24 cellular contexts compared by ENCODE assay signal in the genomic region with DNA sequence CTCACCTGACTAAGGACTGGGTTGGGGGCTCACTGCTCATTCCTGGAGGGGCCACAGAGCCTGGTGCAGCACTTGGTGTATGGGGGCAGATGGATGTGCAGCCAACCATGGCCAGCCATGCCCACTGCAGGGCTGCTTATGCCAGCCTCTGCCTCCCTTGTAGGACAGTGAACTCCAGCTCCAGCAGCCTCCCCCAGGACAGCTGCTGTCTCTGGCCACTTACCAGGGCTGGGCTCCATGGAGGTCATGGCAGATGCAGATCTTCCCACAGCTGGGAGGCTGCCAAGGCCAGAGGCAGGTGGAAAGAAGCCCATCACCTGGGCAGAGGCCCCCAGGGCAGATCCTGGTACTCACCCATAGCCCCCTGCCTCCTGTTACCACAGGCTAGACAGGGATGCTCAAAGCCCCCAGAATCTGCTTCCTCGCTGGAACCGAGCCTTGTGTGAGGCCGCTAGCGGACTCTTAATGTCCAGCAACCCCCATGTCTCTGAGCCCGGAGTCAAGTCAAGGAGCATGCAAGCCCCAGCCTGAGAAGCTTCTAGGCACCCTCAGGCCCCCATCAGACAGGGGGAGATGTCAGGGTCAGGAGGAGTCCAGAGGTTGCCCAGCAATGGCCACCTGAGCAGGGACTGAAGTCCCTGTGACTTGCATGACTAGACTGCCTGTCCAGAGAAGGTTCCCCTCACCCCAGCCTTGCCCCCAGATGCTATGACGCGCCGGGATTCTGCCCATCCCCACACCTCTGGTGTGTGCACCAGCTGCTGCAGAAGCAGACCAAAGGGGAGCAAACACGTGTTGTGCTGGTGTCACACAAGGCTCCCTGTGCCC.
"Had no signal": no experiment of that assay in that cellular context is flagged by ENCODE, and none has a peak within 500 bp of the region (broad histone marks: within the 10 kb centered on the region; RNA-seq: fewer than 3 reads in every experiment).

No MANE protein-coding gene starts in this region.

- H3K27ac ChIP-seq: brain microvascular endothelial cell, neural progenitor cell, stomach, thyroid gland, upper lobe of left lung had no signal

- DNase-seq: activated CD4-positive, alpha-beta T cell treated with anti-CD3 and anti-CD28 coated beads for 36 hours; activated CD4-positive, CD25-positive, alpha-beta regulatory T cell; activated CD8-positive, alpha-beta T cell treated with anti-CD3 and anti-CD28 coated beads, Interleukin-2, amount 10 ng/mL, durations not matched to agents 7 days and 5 days; activated effector memory CD4-positive, alpha-beta T cell treated with anti-CD3 and anti-CD28 coated beads, Interleukin-2, amount 50 U/mL, for 16 hours; activated naive CD4-positive, alpha-beta T cell treated with anti-CD3 and anti-CD28 coated beads for 36 hours; activated naive CD8-positive, alpha-beta T cell treated with anti-CD3 and anti-CD28 coated beads, Interleukin-2, amount 10 ng/mL, durations not matched to agents 7 days and 5 days; amniotic stem cell; brain microvascular endothelial cell; foreskin fibroblast; hippocampal formation; immature natural killer cell; kidney; left colon; mammary epithelial cell; midbrain; natural killer cell; stimulated activated CD4-positive, alpha-beta T cell treated with anti-CD3 and anti-CD28 coated beads, Interleukin-15, amount 100 ng/mL, for 24 hours; stimulated activated CD4-positive, alpha-beta T cell treated with anti-CD3 and anti-CD28 coated beads, Interleukin-2, amount 100 ng/mL, for 24 hours; stimulated activated naive B cell treated with anti-CD40 and anti-IgM and Interleukin-4, amounts not matched to agents 10 μg/mL and 1 μg/mL and 100 μg/mL, for 72 hours; stomach; T-helper 1 cell; thyroid gland had no signal

- H3K9me3 ChIP-seq: thyroid gland, upper lobe of left lung had no signal

- H3K27me3 ChIP-seq: brain microvascular endothelial cell, neural progenitor cell, thyroid gland, upper lobe of left lung had no signal

- H3K4me3 ChIP-seq: neural progenitor cell, stomach, thyroid gland, upper lobe of left lung had no signal

- H3K4me1 ChIP-seq: neural progenitor cell, upper lobe of left lung had no signal

- H3K4me2 ChIP-seq: neural progenitor cell had no signal

- H3K9ac ChIP-seq: neural progenitor cell had no signal

- H3K36me3 ChIP-seq: brain microvascular endothelial cell, neural progenitor cell, stomach, thyroid gland, upper lobe of left lung had no signal
